1 cellular context compared by ENCODE assay signal in the genomic region with DNA sequence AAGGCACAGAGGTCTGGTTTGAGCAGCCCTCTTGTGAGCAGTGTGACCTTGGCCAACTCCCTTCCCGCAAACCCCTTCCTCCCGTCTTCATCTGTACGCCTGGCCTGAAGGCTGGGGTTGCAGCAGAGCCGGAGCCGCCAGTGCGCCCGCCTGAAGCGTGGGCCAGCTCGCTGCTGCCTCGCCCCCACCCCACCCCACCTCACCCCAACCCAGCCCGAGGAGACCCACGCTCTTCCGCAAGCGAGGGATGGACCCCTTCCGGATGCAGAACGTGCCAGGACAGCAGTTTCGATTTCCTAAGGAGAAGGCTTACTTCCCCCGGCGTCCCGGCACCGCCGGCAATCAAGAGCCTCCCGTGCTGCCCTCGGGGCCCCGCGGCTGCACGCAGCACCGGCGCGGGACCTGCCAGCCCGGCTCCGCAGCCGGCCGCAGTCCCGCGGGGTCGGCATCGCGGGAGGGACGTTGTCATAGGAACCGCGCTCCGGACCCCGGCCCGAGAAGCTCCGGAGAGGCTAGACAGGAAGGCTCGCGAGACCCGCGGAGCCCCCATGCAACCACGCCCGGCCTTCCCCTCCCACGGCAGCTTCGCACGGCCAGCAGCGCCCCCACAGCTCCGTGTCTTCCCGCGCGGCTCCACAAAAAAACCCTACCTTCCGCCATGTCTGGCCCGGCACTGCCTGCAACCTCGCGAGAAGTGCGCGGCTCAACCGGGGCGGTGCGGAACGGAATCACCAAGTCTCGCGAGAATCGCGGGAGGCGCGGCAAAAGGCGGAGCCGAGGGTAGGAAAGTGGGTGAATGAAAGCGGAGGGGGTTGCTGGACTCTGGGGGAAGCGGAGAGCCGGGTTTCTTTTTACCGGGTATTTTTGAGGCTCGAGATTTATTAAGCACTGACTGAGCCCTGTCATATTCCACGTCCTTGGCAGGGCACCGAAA.
TF ChIP-seq lines count a peak whose summit lies in the region.

A gene with protein sequence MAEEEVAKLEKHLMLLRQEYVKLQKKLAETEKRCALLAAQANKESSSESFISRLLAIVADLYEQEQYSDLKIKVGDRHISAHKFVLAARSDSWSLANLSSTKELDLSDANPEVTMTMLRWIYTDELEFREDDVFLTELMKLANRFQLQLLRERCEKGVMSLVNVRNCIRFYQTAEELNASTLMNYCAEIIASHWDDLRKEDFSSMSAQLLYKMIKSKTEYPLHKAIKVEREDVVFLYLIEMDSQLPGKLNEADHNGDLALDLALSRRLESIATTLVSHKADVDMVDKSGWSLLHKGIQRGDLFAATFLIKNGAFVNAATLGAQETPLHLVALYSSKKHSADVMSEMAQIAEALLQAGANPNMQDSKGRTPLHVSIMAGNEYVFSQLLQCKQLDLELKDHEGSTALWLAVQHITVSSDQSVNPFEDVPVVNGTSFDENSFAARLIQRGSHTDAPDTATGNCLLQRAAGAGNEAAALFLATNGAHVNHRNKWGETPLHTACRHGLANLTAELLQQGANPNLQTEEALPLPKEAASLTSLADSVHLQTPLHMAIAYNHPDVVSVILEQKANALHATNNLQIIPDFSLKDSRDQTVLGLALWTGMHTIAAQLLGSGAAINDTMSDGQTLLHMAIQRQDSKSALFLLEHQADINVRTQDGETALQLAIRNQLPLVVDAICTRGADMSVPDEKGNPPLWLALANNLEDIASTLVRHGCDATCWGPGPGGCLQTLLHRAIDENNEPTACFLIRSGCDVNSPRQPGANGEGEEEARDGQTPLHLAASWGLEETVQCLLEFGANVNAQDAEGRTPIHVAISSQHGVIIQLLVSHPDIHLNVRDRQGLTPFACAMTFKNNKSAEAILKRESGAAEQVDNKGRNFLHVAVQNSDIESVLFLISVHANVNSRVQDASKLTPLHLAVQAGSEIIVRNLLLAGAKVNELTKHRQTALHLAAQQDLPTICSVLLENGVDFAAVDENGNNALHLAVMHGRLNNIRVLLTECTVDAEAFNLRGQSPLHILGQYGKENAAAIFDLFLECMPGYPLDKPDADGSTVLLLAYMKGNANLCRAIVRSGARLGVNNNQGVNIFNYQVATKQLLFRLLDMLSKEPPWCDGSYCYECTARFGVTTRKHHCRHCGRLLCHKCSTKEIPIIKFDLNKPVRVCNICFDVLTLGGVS (minus strand): TSS at position 698 of the 934 bp plus-strand sequence. CDS start 38 bp downstream, at position 660.

TF ChIP-seq in HepG2, 621 proteins besides CTCF, POLR2A, EP300 and RAD21 (continued from another document and continues in another):
- TF ChIP-seq, protein P1, sequence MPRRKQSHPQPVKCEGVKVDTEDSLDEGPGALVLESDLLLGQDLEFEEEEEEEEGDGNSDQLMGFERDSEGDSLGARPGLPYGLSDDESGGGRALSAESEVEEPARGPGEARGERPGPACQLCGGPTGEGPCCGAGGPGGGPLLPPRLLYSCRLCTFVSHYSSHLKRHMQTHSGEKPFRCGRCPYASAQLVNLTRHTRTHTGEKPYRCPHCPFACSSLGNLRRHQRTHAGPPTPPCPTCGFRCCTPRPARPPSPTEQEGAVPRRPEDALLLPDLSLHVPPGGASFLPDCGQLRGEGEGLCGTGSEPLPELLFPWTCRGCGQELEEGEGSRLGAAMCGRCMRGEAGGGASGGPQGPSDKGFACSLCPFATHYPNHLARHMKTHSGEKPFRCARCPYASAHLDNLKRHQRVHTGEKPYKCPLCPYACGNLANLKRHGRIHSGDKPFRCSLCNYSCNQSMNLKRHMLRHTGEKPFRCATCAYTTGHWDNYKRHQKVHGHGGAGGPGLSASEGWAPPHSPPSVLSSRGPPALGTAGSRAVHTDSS (CRISPR knock-in tag; conservative IDR thresholded peaks at IDR 0.05): no peak
- TF ChIP-seq HHEX (CRISPR knock-in tag; IDR thresholded peaks at IDR 0.05) (no peak), TAF15 (IDR thresholded peaks at IDR 0.05; ENCODE audit: low read depth, low read length, poor library complexity, severe bottlenecking) (no peak), PHB2 (IDR thresholded peaks at IDR 0.05; ENCODE audit: partially characterized antibody) (no peak), NCOA1 (CRISPR knock-in tag; IDR thresholded peaks at IDR 0.05) (no peak), DNMT3B (CRISPR knock-in tag; conservative IDR thresholded peaks at IDR 0.05) (no peak; the same call in 1 of the 2 replicates), SALL1 (CRISPR knock-in tag; IDR thresholded peaks at IDR 0.05) (peak; percentile 55), ZNF343 (CRISPR knock-in tag; IDR thresholded peaks at IDR 0.05) (peak; percentile 63; the same call in 1 of the 2 replicates), TMF1 (CRISPR knock-in tag; IDR thresholded peaks at IDR 0.05; ENCODE audit: low read depth) (peak; percentile 78; the same call in 1 of the 2 replicates), ZNF501 (CRISPR knock-in tag; IDR thresholded peaks at IDR 0.05) (peak; percentile 82; the same call in 1 of the 2 replicates), ATRX (CRISPR knock-in tag; IDR thresholded peaks at IDR 0.05; ENCODE audit: borderline replicate concordance) (no peak), ZNF530 (CRISPR knock-in tag; IDR thresholded peaks at IDR 0.05; ENCODE audit: low read depth) (no peak), ZNF383 (CRISPR knock-in tag; IDR thresholded peaks at IDR 0.05; ENCODE audit: borderline replicate concordance) (no peak), PPARG (CRISPR knock-in tag; conservative IDR thresholded peaks at IDR 0.05) (no peak), ZNF598 (CRISPR knock-in tag; IDR thresholded peaks at IDR 0.05; ENCODE audit: borderline replicate concordance) (no peak; the same call in 1 of the 2 replicates), KDM6A (CRISPR knock-in tag; IDR thresholded peaks at IDR 0.05; ENCODE audit: low read depth) (no peak), ZNF564 (CRISPR knock-in tag; IDR thresholded peaks at IDR 0.05) (no peak), KDM4B (CRISPR knock-in tag; IDR thresholded peaks at IDR 0.05) (no peak), NFYC (CRISPR knock-in tag; IDR thresholded peaks at IDR 0.05) (peak; percentile 33)
- TF ChIP-seq, protein P2, sequence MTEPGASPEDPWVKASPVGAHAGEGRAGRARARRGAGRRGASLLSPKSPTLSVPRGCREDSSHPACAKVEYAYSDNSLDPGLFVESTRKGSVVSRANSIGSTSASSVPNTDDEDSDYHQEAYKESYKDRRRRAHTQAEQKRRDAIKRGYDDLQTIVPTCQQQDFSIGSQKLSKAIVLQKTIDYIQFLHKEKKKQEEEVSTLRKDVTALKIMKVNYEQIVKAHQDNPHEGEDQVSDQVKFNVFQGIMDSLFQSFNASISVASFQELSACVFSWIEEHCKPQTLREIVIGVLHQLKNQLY (CRISPR knock-in tag; IDR thresholded peaks at IDR 0.05): no peak
- TF ChIP-seq, protein P3, sequence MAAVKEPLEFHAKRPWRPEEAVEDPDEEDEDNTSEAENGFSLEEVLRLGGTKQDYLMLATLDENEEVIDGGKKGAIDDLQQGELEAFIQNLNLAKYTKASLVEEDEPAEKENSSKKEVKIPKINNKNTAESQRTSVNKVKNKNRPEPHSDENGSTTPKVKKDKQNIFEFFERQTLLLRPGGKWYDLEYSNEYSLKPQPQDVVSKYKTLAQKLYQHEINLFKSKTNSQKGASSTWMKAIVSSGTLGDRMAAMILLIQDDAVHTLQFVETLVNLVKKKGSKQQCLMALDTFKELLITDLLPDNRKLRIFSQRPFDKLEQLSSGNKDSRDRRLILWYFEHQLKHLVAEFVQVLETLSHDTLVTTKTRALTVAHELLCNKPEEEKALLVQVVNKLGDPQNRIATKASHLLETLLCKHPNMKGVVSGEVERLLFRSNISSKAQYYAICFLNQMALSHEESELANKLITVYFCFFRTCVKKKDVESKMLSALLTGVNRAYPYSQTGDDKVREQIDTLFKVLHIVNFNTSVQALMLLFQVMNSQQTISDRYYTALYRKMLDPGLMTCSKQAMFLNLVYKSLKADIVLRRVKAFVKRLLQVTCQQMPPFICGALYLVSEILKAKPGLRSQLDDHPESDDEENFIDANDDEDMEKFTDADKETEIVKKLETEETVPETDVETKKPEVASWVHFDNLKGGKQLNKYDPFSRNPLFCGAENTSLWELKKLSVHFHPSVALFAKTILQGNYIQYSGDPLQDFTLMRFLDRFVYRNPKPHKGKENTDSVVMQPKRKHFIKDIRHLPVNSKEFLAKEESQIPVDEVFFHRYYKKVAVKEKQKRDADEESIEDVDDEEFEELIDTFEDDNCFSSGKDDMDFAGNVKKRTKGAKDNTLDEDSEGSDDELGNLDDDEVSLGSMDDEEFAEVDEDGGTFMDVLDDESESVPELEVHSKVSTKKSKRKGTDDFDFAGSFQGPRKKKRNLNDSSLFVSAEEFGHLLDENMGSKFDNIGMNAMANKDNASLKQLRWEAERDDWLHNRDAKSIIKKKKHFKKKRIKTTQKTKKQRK (IDR thresholded peaks at IDR 0.05; ENCODE audit: low read length): no peak
- TF ChIP-seq, protein P4, sequence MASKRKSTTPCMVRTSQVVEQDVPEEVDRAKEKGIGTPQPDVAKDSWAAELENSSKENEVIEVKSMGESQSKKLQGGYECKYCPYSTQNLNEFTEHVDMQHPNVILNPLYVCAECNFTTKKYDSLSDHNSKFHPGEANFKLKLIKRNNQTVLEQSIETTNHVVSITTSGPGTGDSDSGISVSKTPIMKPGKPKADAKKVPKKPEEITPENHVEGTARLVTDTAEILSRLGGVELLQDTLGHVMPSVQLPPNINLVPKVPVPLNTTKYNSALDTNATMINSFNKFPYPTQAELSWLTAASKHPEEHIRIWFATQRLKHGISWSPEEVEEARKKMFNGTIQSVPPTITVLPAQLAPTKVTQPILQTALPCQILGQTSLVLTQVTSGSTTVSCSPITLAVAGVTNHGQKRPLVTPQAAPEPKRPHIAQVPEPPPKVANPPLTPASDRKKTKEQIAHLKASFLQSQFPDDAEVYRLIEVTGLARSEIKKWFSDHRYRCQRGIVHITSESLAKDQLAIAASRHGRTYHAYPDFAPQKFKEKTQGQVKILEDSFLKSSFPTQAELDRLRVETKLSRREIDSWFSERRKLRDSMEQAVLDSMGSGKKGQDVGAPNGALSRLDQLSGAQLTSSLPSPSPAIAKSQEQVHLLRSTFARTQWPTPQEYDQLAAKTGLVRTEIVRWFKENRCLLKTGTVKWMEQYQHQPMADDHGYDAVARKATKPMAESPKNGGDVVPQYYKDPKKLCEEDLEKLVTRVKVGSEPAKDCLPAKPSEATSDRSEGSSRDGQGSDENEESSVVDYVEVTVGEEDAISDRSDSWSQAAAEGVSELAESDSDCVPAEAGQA (IDR thresholded peaks at IDR 0.05; ENCODE audit: low read depth): peak; percentile 79
- TF ChIP-seq, protein P4 (CRISPR knock-in tag; IDR thresholded peaks at IDR 0.05; ENCODE audit: borderline replicate concordance): no peak
- TF ChIP-seq, protein P5, sequence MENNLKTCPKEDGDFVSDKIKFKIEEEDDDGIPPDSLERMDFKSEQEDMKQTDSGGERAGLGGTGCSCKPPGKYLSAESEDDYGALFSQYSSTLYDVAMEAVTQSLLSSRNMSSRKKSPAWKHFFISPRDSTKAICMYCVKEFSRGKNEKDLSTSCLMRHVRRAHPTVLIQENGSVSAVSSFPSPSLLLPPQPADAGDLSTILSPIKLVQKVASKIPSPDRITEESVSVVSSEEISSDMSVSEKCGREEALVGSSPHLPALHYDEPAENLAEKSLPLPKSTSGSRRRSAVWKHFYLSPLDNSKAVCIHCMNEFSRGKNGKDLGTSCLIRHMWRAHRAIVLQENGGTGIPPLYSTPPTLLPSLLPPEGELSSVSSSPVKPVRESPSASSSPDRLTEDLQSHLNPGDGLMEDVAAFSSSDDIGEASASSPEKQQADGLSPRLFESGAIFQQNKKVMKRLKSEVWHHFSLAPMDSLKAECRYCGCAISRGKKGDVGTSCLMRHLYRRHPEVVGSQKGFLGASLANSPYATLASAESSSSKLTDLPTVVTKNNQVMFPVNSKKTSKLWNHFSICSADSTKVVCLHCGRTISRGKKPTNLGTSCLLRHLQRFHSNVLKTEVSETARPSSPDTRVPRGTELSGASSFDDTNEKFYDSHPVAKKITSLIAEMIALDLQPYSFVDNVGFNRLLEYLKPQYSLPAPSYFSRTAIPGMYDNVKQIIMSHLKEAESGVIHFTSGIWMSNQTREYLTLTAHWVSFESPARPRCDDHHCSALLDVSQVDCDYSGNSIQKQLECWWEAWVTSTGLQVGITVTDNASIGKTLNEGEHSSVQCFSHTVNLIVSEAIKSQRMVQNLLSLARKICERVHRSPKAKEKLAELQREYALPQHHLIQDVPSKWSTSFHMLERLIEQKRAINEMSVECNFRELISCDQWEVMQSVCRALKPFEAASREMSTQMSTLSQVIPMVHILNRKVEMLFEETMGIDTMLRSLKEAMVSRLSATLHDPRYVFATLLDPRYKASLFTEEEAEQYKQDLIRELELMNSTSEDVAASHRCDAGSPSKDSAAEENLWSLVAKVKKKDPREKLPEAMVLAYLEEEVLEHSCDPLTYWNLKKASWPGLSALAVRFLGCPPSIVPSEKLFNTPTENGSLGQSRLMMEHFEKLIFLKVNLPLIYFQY (CRISPR knock-in tag; IDR thresholded peaks at IDR 0.05; ENCODE audit: borderline replicate concordance): 0 out of 2 replicates have a peak, but pooled peaks have one; percentile 42
- TF ChIP-seq, protein P6, sequence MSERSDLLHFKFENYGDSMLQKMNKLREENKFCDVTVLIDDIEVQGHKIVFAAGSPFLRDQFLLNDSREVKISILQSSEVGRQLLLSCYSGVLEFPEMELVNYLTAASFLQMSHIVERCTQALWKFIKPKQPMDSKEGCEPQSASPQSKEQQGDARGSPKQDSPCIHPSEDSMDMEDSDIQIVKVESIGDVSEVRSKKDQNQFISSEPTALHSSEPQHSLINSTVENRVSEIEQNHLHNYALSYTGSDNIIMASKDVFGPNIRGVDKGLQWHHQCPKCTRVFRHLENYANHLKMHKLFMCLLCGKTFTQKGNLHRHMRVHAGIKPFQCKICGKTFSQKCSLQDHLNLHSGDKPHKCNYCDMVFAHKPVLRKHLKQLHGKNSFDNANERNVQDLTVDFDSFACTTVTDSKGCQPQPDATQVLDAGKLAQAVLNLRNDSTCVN (CRISPR knock-in tag; IDR thresholded peaks at IDR 0.05; ENCODE audit: borderline replicate concordance): no peak
- TF ChIP-seq, protein P7, sequence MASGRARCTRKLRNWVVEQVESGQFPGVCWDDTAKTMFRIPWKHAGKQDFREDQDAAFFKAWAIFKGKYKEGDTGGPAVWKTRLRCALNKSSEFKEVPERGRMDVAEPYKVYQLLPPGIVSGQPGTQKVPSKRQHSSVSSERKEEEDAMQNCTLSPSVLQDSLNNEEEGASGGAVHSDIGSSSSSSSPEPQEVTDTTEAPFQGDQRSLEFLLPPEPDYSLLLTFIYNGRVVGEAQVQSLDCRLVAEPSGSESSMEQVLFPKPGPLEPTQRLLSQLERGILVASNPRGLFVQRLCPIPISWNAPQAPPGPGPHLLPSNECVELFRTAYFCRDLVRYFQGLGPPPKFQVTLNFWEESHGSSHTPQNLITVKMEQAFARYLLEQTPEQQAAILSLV (CRISPR knock-in tag; IDR thresholded peaks at IDR 0.05; ENCODE audit: borderline replicate concordance): no peak
